In the genomic region with DNA sequence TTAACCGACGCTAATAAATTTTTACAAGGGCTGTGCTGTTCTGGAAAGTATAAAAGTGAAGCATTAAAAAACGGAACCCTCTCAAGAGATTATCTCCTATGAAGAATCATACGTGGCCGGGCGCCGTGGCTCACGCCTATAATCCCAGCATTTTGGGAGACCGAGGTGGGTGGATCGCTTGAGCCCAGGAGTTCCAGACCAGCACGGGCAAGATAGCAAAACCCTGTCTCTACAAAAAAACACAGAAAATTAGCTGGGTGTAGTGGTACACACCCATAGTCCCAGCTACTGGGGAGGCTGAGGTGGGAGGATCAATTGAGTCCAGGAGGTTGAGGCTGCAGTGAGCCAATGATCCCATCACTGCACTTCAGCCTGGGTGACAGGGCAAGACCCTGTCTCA, we compare ENCODE assay signal across 15 cellular contexts.
DNase-seq lines count a peak whose midpoint lies in the region; ATAC-seq and TF ChIP-seq lines count a peak whose summit lies in the region.
"Had no signal": no experiment of that assay in that cellular context is flagged by ENCODE, and none has a peak within 500 bp of the region (broad histone marks: within the 10 kb centered on the region; RNA-seq: fewer than 3 reads in every experiment).

No MANE protein-coding gene starts in this region.

- no peaks in the 10 kb centered on the region for H3K27me3 Mint-ChIP-seq in activated CD8-positive, alpha-beta memory T cell treated with anti-CD3 and anti-CD28 coated beads, Interleukin-2, amount 10 ng/mL, durations not matched to agents 7 days and 5 days
- H3K27me3 Mint-ChIP-seq in activated CD8-positive, alpha-beta T cell treated with anti-CD3 and anti-CD28 coated beads for 36 hours, result no peaks in the 10 kb centered on the region
- H3K27me3 Mint-ChIP-seq in glutamatergic neuron (ENCODE audit: unreplicated experiment), result peaks cover 12% of the 10 kb centered on the region
- H3K27me3 Mint-ChIP-seq: progenitor cell of endocrine pancreas had no signal

- CTCF ChIA-PET in activated CD8-positive, alpha-beta memory T cell treated with anti-CD3 and anti-CD28 coated beads, Interleukin-2, amount 10 ng/mL, durations not matched to agents 7 days and 5 days (lab: Charles Lee), result interaction anchor here (1.1 to 3.8 kb wide), 4 partner anchors 11 to 442 kb away, joined by 3 to 27 read pairs (median 6); no protein-coding TSS in a partner anchor
- CTCF ChIA-PET in activated CD8-positive, alpha-beta T cell treated with anti-CD3 and anti-CD28 coated beads for 36 hours (lab: Charles Lee), result interaction anchor here (1.7 to 3.4 kb wide), 2 partner anchors 11 to 426 kb away, joined by 3 to 29 read pairs; no protein-coding TSS in a partner anchor

- intact Hi-C loops in activated CD8-positive, alpha-beta T cell treated with anti-CD3 and anti-CD28 coated beads for 36 hours (cut with micrococcal nuclease), result loop anchor here (5.0 to 10.0 kb wide), 3 partner anchors 190 to 633 kb away; no protein-coding TSS in a partner anchor
- intact Hi-C loops in stomach (cut with DNase I; ENCODE audit: low total_unique reads), result no loop called here
- intact Hi-C loops in thyroid gland (cut with DNase I), result no loop called here

- no peak for ATAC-seq in activated CD8-positive, alpha-beta memory T cell treated with anti-CD3 and anti-CD28 coated beads, Interleukin-2, amount 10 ng/mL, durations not matched to agents 7 days and 5 days
- ATAC-seq in activated CD8-positive, alpha-beta T cell treated with anti-CD3 and anti-CD28 coated beads for 36 hours, result no peak

- H3K9me3 ChIP-seq in stomach (no peaks in the 10 kb centered on the region), thyroid gland (no peaks in the 10 kb centered on the region)
- H3K9me3 ChIP-seq: breast epithelium, mucosa of descending colon had no signal

- peaks cover 18% of the 10 kb centered on the region for H3K36me3 Mint-ChIP-seq in activated CD8-positive, alpha-beta memory T cell treated with anti-CD3 and anti-CD28 coated beads, Interleukin-2, amount 10 ng/mL, durations not matched to agents 7 days and 5 days
- peaks cover 32% of the 10 kb centered on the region for H3K36me3 Mint-ChIP-seq in activated CD8-positive, alpha-beta T cell treated with anti-CD3 and anti-CD28 coated beads for 36 hours (ENCODE audit: low read depth)
- no peaks in the 10 kb centered on the region for H3K36me3 Mint-ChIP-seq in glutamatergic neuron (ENCODE audit: unreplicated experiment)

- H3K27ac ChIP-seq in stomach, result peak overlapping the region in 3 of 5 donors; percentile 61 to 89 (median 86)
- H3K27ac ChIP-seq in thyroid gland, result no peak overlapping the region

- no peak for TF ChIP-seq CTCF in activated CD8-positive, alpha-beta T cell treated with anti-CD3 and anti-CD28 coated beads for 36 hours (IDR thresholded peaks at IDR 0.05)
- TF ChIP-seq CTCF in glutamatergic neuron (IDR thresholded peaks at IDR 0.05; ENCODE audit: partially characterized antibody, unreplicated experiment) (no peak), stomach (IDR thresholded peaks at IDR 0.05) (no peak), thyroid gland (IDR thresholded peaks at IDR 0.05) (no peak)

- H3K9me3 Mint-ChIP-seq in activated CD8-positive, alpha-beta memory T cell treated with anti-CD3 and anti-CD28 coated beads, Interleukin-2, amount 10 ng/mL, durations not matched to agents 7 days and 5 days (ENCODE audit: low read depth), result no peaks in the 10 kb centered on the region
- H3K9me3 Mint-ChIP-seq in activated CD8-positive, alpha-beta T cell treated with anti-CD3 and anti-CD28 coated beads for 36 hours, result no peaks in the 10 kb centered on the region
- H3K9me3 Mint-ChIP-seq in glutamatergic neuron (ENCODE audit: unreplicated experiment), result peaks cover 17% of the 10 kb centered on the region

- no peak overlapping the region for H3K4me3 Mint-ChIP-seq in activated CD8-positive, alpha-beta memory T cell treated with anti-CD3 and anti-CD28 coated beads, Interleukin-2, amount 10 ng/mL, durations not matched to agents 7 days and 5 days
- no peak overlapping the region for H3K4me3 Mint-ChIP-seq in activated CD8-positive, alpha-beta T cell treated with anti-CD3 and anti-CD28 coated beads for 36 hours
- H3K4me3 Mint-ChIP-seq in glutamatergic neuron (ENCODE audit: unreplicated experiment), result peak overlapping the region; percentile 32

- no peak for DNase-seq in activated CD8-positive, alpha-beta memory T cell treated with anti-CD3 and anti-CD28 coated beads, Interleukin-2, amount 10 ng/mL, durations not matched to agents 7 days and 5 days
- no peak for DNase-seq in activated CD8-positive, alpha-beta memory T cell treated with anti-CD3 and anti-CD28 coated beads, Interleukin-2, amount 50 U/mL, for 4 hours
- no peak for DNase-seq in activated CD8-positive, alpha-beta T cell treated with anti-CD3 and anti-CD28 coated beads for 36 hours
- no peak for DNase-seq in glutamatergic neuron
- DNase-seq in stomach, result no peak
- no peak for DNase-seq in NK-92 treated with Interleukin-12 subunit alpha and Interleukin-12 subunit beta, amount 100 ng/mL, for 24 hours (lab: John Stamatoyannopoulos, UW)
- no peak for DNase-seq in thyroid gland
- no peak for DNase-seq in cortex of kidney (lab: John Stamatoyannopoulos, UW)
- DNase-seq: kidney; mucosa of descending colon; NCI-H2029; NCI-H526 treated with DMSO at 0.1 percent for 48 hours; stimulated activated CD4-positive, alpha-beta T cell treated with anti-CD3 and anti-CD28 coated beads, Interleukin-1b, Interleukin-23, amount 100 ng/mL, for 48 hours had no signal

- WGBS in stomach, 5 donors, result 94 to 98% (median 97%) methylated on average over 11 of the region's 11 CpGs
- WGBS in thyroid gland, 2 donors, result 98% methylated on average over 11 of the region's 11 CpGs

- no peak overlapping the region for H3K4me3 ChIP-seq in stomach
- no peak overlapping the region for H3K4me3 ChIP-seq in thyroid gland (replicated peaks in 1 of 3)
- H3K4me3 ChIP-seq: breast epithelium, mucosa of descending colon had no signal

- H3K27ac Mint-ChIP-seq in activated CD8-positive, alpha-beta memory T cell treated with anti-CD3 and anti-CD28 coated beads, Interleukin-2, amount 10 ng/mL, durations not matched to agents 7 days and 5 days, result peak overlapping the region; percentile 91
- H3K27ac Mint-ChIP-seq in activated CD8-positive, alpha-beta T cell treated with anti-CD3 and anti-CD28 coated beads for 36 hours, result peak overlapping the region; percentile 94
- peak overlapping the region; percentile 98 for H3K27ac Mint-ChIP-seq in glutamatergic neuron (ENCODE audit: unreplicated experiment)
- H3K27ac Mint-ChIP-seq: progenitor cell of endocrine pancreas had no signal

- H3K27me3 ChIP-seq in stomach (no peaks in the 10 kb centered on the region), thyroid gland (no peaks in the 10 kb centered on the region)
- H3K27me3 ChIP-seq: breast epithelium had no signal

- TF ChIP-seq POLR2A in stomach (IDR thresholded peaks at IDR 0.05), result no peak
- no peak for TF ChIP-seq POLR2A in thyroid gland (IDR thresholded peaks at IDR 0.05)

- H3K4me1 Mint-ChIP-seq in activated CD8-positive, alpha-beta memory T cell treated with anti-CD3 and anti-CD28 coated beads, Interleukin-2, amount 10 ng/mL, durations not matched to agents 7 days and 5 days, result peaks cover 84% of the 10 kb centered on the region
- H3K4me1 Mint-ChIP-seq in activated CD8-positive, alpha-beta T cell treated with anti-CD3 and anti-CD28 coated beads for 36 hours (ENCODE audit: low read depth), result peaks cover 86% of the 10 kb centered on the region
- peaks cover 54% of the 10 kb centered on the region for H3K4me1 Mint-ChIP-seq in glutamatergic neuron (ENCODE audit: low read depth, unreplicated experiment)

- POLR2A ChIA-PET in activated CD8-positive, alpha-beta T cell treated with anti-CD3 and anti-CD28 coated beads for 36 hours (lab: Charles Lee), result interaction anchor here (0.6 to 0.9 kb wide), 2 partner anchors 440 to 441 kb away, joined by 3 read pairs; a partner anchor contains a TSS

- peaks cover 19 to 70% (median 43%) of the 10 kb centered on the region in 4 donors for H3K4me1 ChIP-seq in stomach
- peaks cover 12 to 20% of the 10 kb centered on the region in 2 donors for H3K4me1 ChIP-seq in thyroid gland

- peaks cover 6 to 21% (median 14%) of the 10 kb centered on the region in 4 donors for H3K36me3 ChIP-seq in stomach
- peaks cover 8 to 9% of the 10 kb centered on the region in 2 donors for H3K36me3 ChIP-seq in thyroid gland
- H3K36me3 ChIP-seq: breast epithelium had no signal

- TF ChIP-seq EP300 in stomach (IDR thresholded peaks at IDR 0.05), result no peak

Comparison
In these comparisons a context has a peak if more than half of its experiments do, and no peak if none do; other contexts are left out.
1. H3K27ac ChIP-seq: peak in stomach (3 of 5); none in thyroid gland (0 of 3).
2. Peak in every context shown above with its lines, with median percentiles within 50 percentile points of each other: H3K27ac Mint-ChIP-seq.